In genomic region chr1:19403256-19403655, GRCh38 we compare ENCODE assay signal across 17 cellular contexts.
DNase-seq lines count a peak whose midpoint lies in the region; ATAC-seq and TF ChIP-seq lines count a peak whose summit lies in the region.
"Had no signal": no experiment of that assay in that cellular context is flagged by ENCODE, and none has a peak within 500 bp of the region (broad histone marks: within the 10 kb centered on the region; RNA-seq: fewer than 3 reads in every experiment).

No MANE protein-coding gene starts in this region.

- peaks cover 86% of the 10 kb centered on the region for H4K20me1 ChIP-seq in smooth muscle cell (ENCODE audit: low read depth)

- ATAC-seq in natural killer cell, result no peak
- no peak for ATAC-seq in natural killer cell treated with Interleukin-12 subunit alpha and Interleukin-12 subunit beta and Interleukin-15 and Interleukin-18, amount 100 ng/mL, for 72 hours
- ATAC-seq: heart left ventricle; stimulated activated naive CD8-positive, alpha-beta T cell treated with anti-CD3 and anti-CD28 coated beads, Interleukin-15, amount 100 ng/mL, for 72 hours had no signal

- no peaks in the 10 kb centered on the region for H3K9me3 Mint-ChIP-seq in natural killer cell
- H3K9me3 Mint-ChIP-seq in natural killer cell treated with Interleukin-12 subunit alpha and Interleukin-12 subunit beta and Interleukin-15 and Interleukin-18, amount 100 ng/mL, for 72 hours, result no peaks in the 10 kb centered on the region
- no peaks in the 10 kb centered on the region for H3K9me3 Mint-ChIP-seq in brain
- H3K9me3 Mint-ChIP-seq: nephron progenitor cell; stimulated activated naive CD8-positive, alpha-beta T cell treated with anti-CD3 and anti-CD28 coated beads, Interleukin-15, amount 100 ng/mL, for 72 hours; T-helper 2 cell treated with Interferon-gamma antibody and Interleukin-4, amounts not matched to agents 5 μg/mL and 100 μg/mL, for 36 hours had no signal

- H3K27ac Mint-ChIP-seq in natural killer cell (peak overlapping the region; percentile 55 to 63), brain (peak overlapping the region in 4 of 5 experiments; percentile 22 to 81 (median 63))
- H3K27ac Mint-ChIP-seq in natural killer cell treated with Interleukin-12 subunit alpha and Interleukin-12 subunit beta and Interleukin-15 and Interleukin-18, amount 100 ng/mL, for 72 hours, result peak overlapping the region in 1 of 2 donors; percentile 53
- H3K27ac Mint-ChIP-seq: nephron progenitor cell; T-helper 2 cell treated with Interferon-gamma antibody and Interleukin-4, amounts not matched to agents 5 μg/mL and 100 μg/mL, for 36 hours had no signal

- H3K4me3 ChIP-seq in neuronal stem cell (ENCODE audit: low read length in 2 of 2) (no peak overlapping the region), SJCRH30 (no peak overlapping the region), smooth muscle cell (no peak overlapping the region)
- H3K4me3 ChIP-seq: heart left ventricle had no signal

- H3K9ac ChIP-seq in neuronal stem cell (ENCODE audit: low read depth, low read length, poor library complexity) (peak overlapping the region; percentile 46), smooth muscle cell (ENCODE audit: low read depth) (no peak overlapping the region)

- TF ChIP-seq CTCF in natural killer cell (IDR thresholded peaks at IDR 0.05) (no peak), brain (conservative IDR thresholded peaks at IDR 0.05) (no peak), smooth muscle cell (IDR thresholded peaks at IDR 0.05; ENCODE audit: borderline replicate concordance, insufficient read depth, poor library complexity, severe bottlenecking) (no peak), GM13976 (IDR thresholded peaks at IDR 0.05; ENCODE audit: borderline replicate concordance, control extremely low read depth, extremely low read depth, insufficient read depth, missing control alignments) (no peak)

- no peak overlapping the region for H2BK120ac ChIP-seq in neuronal stem cell (ENCODE audit: low read depth, low read length)

- H3K9me3 ChIP-seq in neuronal stem cell (replicated peaks in 1 of 2; ENCODE audit: control insufficient read depth in 2 of 2, insufficient read depth in 1 of 2, low read depth in 1 of 2, low read length in 2 of 2), result no peaks in the 10 kb centered on the region
- H3K9me3 ChIP-seq in SJCRH30 (replicated peaks), result no peaks in the 10 kb centered on the region
- no peaks in the 10 kb centered on the region for H3K9me3 ChIP-seq in smooth muscle cell (replicated peaks; ENCODE audit: low read depth)
- H3K9me3 ChIP-seq: heart left ventricle had no signal

- no peak overlapping the region for H3K4ac ChIP-seq in neuronal stem cell (ENCODE audit: low read length)

- DNase-seq in natural killer cell (no peak), neuronal stem cell (ENCODE audit: low spot score) (no peak), SJCRH30 (no peak), smooth muscle cell (lab: John Stamatoyannopoulos, UW; ENCODE audit: unreplicated experiment) (no peak), ecto neural progenitor cell (ENCODE audit: low spot score) (no peak), GM13976 (ENCODE audit: low spot score) (no peak)
- DNase-seq in natural killer cell treated with Interleukin-12 subunit alpha and Interleukin-12 subunit beta and Interleukin-15 and Interleukin-18, amount 100 ng/mL, for 72 hours (ENCODE audit: low spot score), result no peak
- DNase-seq: activated CD4-positive, CD25-positive, alpha-beta regulatory T cell treated with anti-CD3 and anti-CD28 coated beads, Interleukin-2, amount 50 U/mL, for 72 hours; activated CD8-positive, alpha-beta memory T cell treated with anti-CD3 and anti-CD28 coated beads, Interleukin-2, amount 50 U/mL, for 4 hours; Calu3; heart left ventricle; NCI-H187; nephron progenitor cell; SHP77 treated with DMSO at 0.1 percent for 48 hours; stimulated activated naive CD8-positive, alpha-beta T cell treated with anti-CD3 and anti-CD28 coated beads, Interleukin-15, amount 100 ng/mL, for 72 hours had no signal

- peak overlapping the region; percentile 27 for H2BK5ac ChIP-seq in neuronal stem cell (ENCODE audit: low read length)

- H3K27me3 Mint-ChIP-seq in natural killer cell (ENCODE audit: low read depth in 2 of 2) (no peaks in the 10 kb centered on the region), brain (no peaks in the 10 kb centered on the region)
- H3K27me3 Mint-ChIP-seq in natural killer cell treated with Interleukin-12 subunit alpha and Interleukin-12 subunit beta and Interleukin-15 and Interleukin-18, amount 100 ng/mL, for 72 hours, result no peaks in the 10 kb centered on the region
- H3K27me3 Mint-ChIP-seq: stimulated activated naive CD8-positive, alpha-beta T cell treated with anti-CD3 and anti-CD28 coated beads, Interleukin-15, amount 100 ng/mL, for 72 hours had no signal

- peak overlapping the region; percentile 12 for H2BK15ac ChIP-seq in neuronal stem cell (ENCODE audit: low read length)

- no peak overlapping the region for H4K8ac ChIP-seq in neuronal stem cell (ENCODE audit: low read depth, low read length)

- H3K36me3 Mint-ChIP-seq in natural killer cell (no peaks in the 10 kb centered on the region), brain (peaks cover 25% of the 10 kb centered on the region)
- no peaks in the 10 kb centered on the region for H3K36me3 Mint-ChIP-seq in natural killer cell treated with Interleukin-12 subunit alpha and Interleukin-12 subunit beta and Interleukin-15 and Interleukin-18, amount 100 ng/mL, for 72 hours

- H3K27ac ChIP-seq in neuronal stem cell (replicated peaks; ENCODE audit: low read length) (peak overlapping the region; percentile 52), SJCRH30 (no peak overlapping the region), smooth muscle cell (ENCODE audit: low read depth) (no peak overlapping the region)

- WGBS in neuronal stem cell (ENCODE audit: extremely low coverage in 2 of 2, insufficient read length in 2 of 2, insufficient replicate concordance in 1 of 2), 2 donors, result no CpG with 5 or more reads among the region's 5 CpGs
- WGBS in smooth muscle cell (ENCODE audit: low lambda C conversion rate), result 93% methylated on average over 5 of the region's 5 CpGs

- no peak overlapping the region for H3K4me2 ChIP-seq in neuronal stem cell (ENCODE audit: insufficient read depth, low read length, poor library complexity, severe bottlenecking)
- no peak overlapping the region for H3K4me2 ChIP-seq in smooth muscle cell

- H3K4me1 ChIP-seq in neuronal stem cell (ENCODE audit: control insufficient read depth in 2 of 2, insufficient read depth in 1 of 2, low read depth in 1 of 2, low read length in 2 of 2) (peaks cover 23 to 59% of the 10 kb centered on the region in 2 donors), SJCRH30 (peaks cover 10% of the 10 kb centered on the region; the same call in 1 of the 2 replicates), smooth muscle cell (ENCODE audit: low read depth) (peaks cover 68% of the 10 kb centered on the region)

- H3K4me1 Mint-ChIP-seq in natural killer cell (peaks cover 75 to 89% of the 10 kb centered on the region in 2 donors), brain (peaks cover 83% of the 10 kb centered on the region)
- H3K4me1 Mint-ChIP-seq in natural killer cell treated with Interleukin-12 subunit alpha and Interleukin-12 subunit beta and Interleukin-15 and Interleukin-18, amount 100 ng/mL, for 72 hours (ENCODE audit: low read depth in 2 of 2), result peaks cover 50 to 60% of the 10 kb centered on the region in 2 donors

- peak overlapping the region; percentile 47 for H4K91ac ChIP-seq in neuronal stem cell (ENCODE audit: low read depth, low read length, poor library complexity)

- H3F3A ChIP-seq in smooth muscle cell (ENCODE audit: low read depth), result peaks cover 15% of the 10 kb centered on the region

- H3K36me3 ChIP-seq in neuronal stem cell (replicated peaks in 1 of 2; ENCODE audit: control insufficient read depth in 2 of 2, insufficient read depth in 2 of 2, low read length in 2 of 2) (peaks cover 2 to 19% of the 10 kb centered on the region in 2 donors), SJCRH30 (no peaks in the 10 kb centered on the region), smooth muscle cell (ENCODE audit: low read depth) (no peaks in the 10 kb centered on the region)

- no peak overlapping the region for H2AFZ ChIP-seq in neuronal stem cell (ENCODE audit: low read length)
- H2AFZ ChIP-seq in smooth muscle cell (ENCODE audit: low read depth), result no peak overlapping the region

- H3K4me3 Mint-ChIP-seq in natural killer cell (no peak overlapping the region), brain (peak overlapping the region in 1 of 5 experiments; percentile 3)
- no peak overlapping the region for H3K4me3 Mint-ChIP-seq in natural killer cell treated with Interleukin-12 subunit alpha and Interleukin-12 subunit beta and Interleukin-15 and Interleukin-18, amount 100 ng/mL, for 72 hours
- H3K4me3 Mint-ChIP-seq: nephron progenitor cell; stimulated activated naive CD8-positive, alpha-beta T cell treated with anti-CD3 and anti-CD28 coated beads, Interleukin-15, amount 100 ng/mL, for 72 hours; T-helper 2 cell treated with Interferon-gamma antibody and Interleukin-4, amounts not matched to agents 5 μg/mL and 100 μg/mL, for 36 hours had no signal

- H3K18ac ChIP-seq in neuronal stem cell (ENCODE audit: low read length), result peak overlapping the region; percentile 94

- peak overlapping the region; percentile 84 for H2AK5ac ChIP-seq in neuronal stem cell (ENCODE audit: low read depth, low read length)

- in situ Hi-C loops in GM13976 (cut with MboI; ENCODE audit: low sequenced_read_pairs, unreplicated experiment), result no loop called here

- peak overlapping the region; percentile 33 for H2BK12ac ChIP-seq in neuronal stem cell (ENCODE audit: low read length)

- peaks cover 83% of the 10 kb centered on the region for H3K79me2 ChIP-seq in smooth muscle cell (ENCODE audit: low read depth)

- H3K14ac ChIP-seq in neuronal stem cell (ENCODE audit: low read length), result peak overlapping the region; percentile 1

- no peak overlapping the region for H3K23ac ChIP-seq in neuronal stem cell (ENCODE audit: low read depth, low read length, poor library complexity)

- H3K79me1 ChIP-seq in neuronal stem cell (ENCODE audit: low read depth, low read length), result peaks cover 4% of the 10 kb centered on the region

- H3K27me3 ChIP-seq in neuronal stem cell (ENCODE audit: control insufficient read depth in 3 of 3, insufficient read depth in 3 of 3, low read depth in 1 of 3, low read length in 3 of 3), result no peaks in the 10 kb centered on the region
- H3K27me3 ChIP-seq in SJCRH30, result no peaks in the 10 kb centered on the region
- no peaks in the 10 kb centered on the region for H3K27me3 ChIP-seq in smooth muscle cell (ENCODE audit: low read depth)
- H3K27me3 ChIP-seq: heart left ventricle had no signal

- intact Hi-C loops in natural killer cell (cut with micrococcal nuclease), result no loop called here
